In the genomic region with DNA sequence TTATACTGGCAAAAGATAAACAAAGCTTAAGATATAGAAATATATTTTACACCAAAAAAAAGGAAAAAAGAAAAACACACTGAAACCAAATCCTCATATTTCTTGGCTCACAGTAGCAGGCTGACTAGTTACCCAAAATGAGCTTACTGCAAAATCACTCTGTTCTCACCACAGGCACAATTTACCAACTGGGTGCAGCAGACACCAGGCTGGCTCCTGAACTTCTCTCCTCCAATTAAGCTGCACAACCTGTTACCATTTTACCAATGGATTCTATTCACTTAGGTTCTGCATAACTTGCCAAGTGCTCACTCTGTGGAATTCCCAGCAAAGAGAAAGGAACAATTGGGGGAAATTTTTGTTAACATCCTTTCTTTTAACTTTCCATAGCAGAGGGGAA, we compare ENCODE assay signal across 24 cellular contexts.
"Had no signal": no experiment of that assay in that cellular context is flagged by ENCODE, and none has a peak within 500 bp of the region (broad histone marks: within the 10 kb centered on the region; RNA-seq: fewer than 3 reads in every experiment).

No MANE protein-coding gene starts in this region.

- H3K4me3 ChIP-seq: dorsolateral prefrontal cortex, left lung, pancreas, right lobe of liver, thoracic aorta, tibial nerve, upper lobe of left lung had no signal

- H3K27me3 Mint-ChIP-seq: stimulated activated naive B cell treated with anti-CD40 and anti-IgM and Interleukin-4, amounts not matched to agents 10 μg/mL and 1 μg/mL and 100 μg/mL, for 72 hours had no signal

- H3K9me3 ChIP-seq: left lung, pancreas, right lobe of liver, thoracic aorta, tibial nerve, upper lobe of left lung had no signal

- H3K4me3 Mint-ChIP-seq: naive thymus-derived CD8-positive, alpha-beta T cell; stimulated activated naive B cell treated with anti-CD40 and anti-IgM and Interleukin-4, amounts not matched to agents 10 μg/mL and 1 μg/mL and 100 μg/mL, for 72 hours; stimulated activated naive CD8-positive, alpha-beta T cell treated with anti-CD3 and anti-CD28 coated beads, Interleukin-15, Interleukin-2, amounts not matched to agents 100 ng/mL and 50 ng/mL, for 24 hours had no signal

- H3K36me3 ChIP-seq: left lung, pancreas, right lobe of liver, thoracic aorta, tibial nerve, upper lobe of left lung had no signal

- H3K9me3 Mint-ChIP-seq: stimulated activated naive B cell treated with anti-CD40 and anti-IgM and Interleukin-4, amounts not matched to agents 10 μg/mL and 1 μg/mL and 100 μg/mL, for 72 hours; stimulated activated naive CD8-positive, alpha-beta T cell treated with anti-CD3 and anti-CD28 coated beads, Interleukin-15, Interleukin-2, amounts not matched to agents 100 ng/mL and 50 ng/mL, for 24 hours had no signal

- H3K4me1 ChIP-seq: left lung, pancreas, right lobe of liver, upper lobe of left lung had no signal

- H3K27ac ChIP-seq: left lung, pancreas, right lobe of liver, thoracic aorta, tibial nerve, upper lobe of left lung had no signal

- H3K27ac Mint-ChIP-seq: stimulated activated naive B cell treated with anti-CD40 and anti-IgM and Interleukin-4, amounts not matched to agents 10 μg/mL and 1 μg/mL and 100 μg/mL, for 72 hours; stimulated activated naive CD8-positive, alpha-beta T cell treated with anti-CD3 and anti-CD28 coated beads, Interleukin-15, Interleukin-2, amounts not matched to agents 100 ng/mL and 50 ng/mL, for 24 hours had no signal

- H3K36me3 Mint-ChIP-seq: naive thymus-derived CD8-positive, alpha-beta T cell; stimulated activated naive B cell treated with anti-CD40 and anti-IgM and Interleukin-4, amounts not matched to agents 10 μg/mL and 1 μg/mL and 100 μg/mL, for 72 hours had no signal

- FAIRE-seq: colon, frontal cortex, kidney, pancreas, small intestine, urothelium cell line had no signal

- ATAC-seq: left cardiac atrium; left lung; naive thymus-derived CD8-positive, alpha-beta T cell; pancreas; right lobe of liver; stimulated activated naive B cell treated with anti-CD40 and anti-IgM and Interleukin-4, amounts not matched to agents 10 μg/mL and 1 μg/mL and 100 μg/mL, for 72 hours had no signal

- H3K27me3 ChIP-seq: dorsolateral prefrontal cortex, left lung, pancreas, right lobe of liver, tibial nerve, upper lobe of left lung had no signal

- H3K4me1 Mint-ChIP-seq: naive thymus-derived CD8-positive, alpha-beta T cell; stimulated activated naive B cell treated with anti-CD40 and anti-IgM and Interleukin-4, amounts not matched to agents 10 μg/mL and 1 μg/mL and 100 μg/mL, for 72 hours had no signal

- DNase-seq: dorsolateral prefrontal cortex; effector CD4-positive, alpha-beta T cell; head of caudate nucleus; kidney; left cardiac atrium; left lung; mesendoderm; midbrain; naive thymus-derived CD8-positive, alpha-beta T cell; occipital lobe; pancreas; retina; right lobe of liver; small intestine; stimulated activated CD4-positive, alpha-beta T cell treated with anti-CD3 and anti-CD28 coated beads, Interleukin-15, amount 100 ng/mL, for 24 hours; stimulated activated CD4-positive, alpha-beta T cell treated with anti-CD3 and anti-CD28 coated beads, Interleukin-2, amount 100 ng/mL, for 48 hours; stimulated activated naive B cell treated with anti-CD40 and anti-IgM and Interleukin-4, amounts not matched to agents 10 μg/mL and 1 μg/mL and 100 μg/mL, for 72 hours; upper lobe of left lung had no signal
